ENCODE assay signal across 18 cellular contexts in the genomic region with DNA sequence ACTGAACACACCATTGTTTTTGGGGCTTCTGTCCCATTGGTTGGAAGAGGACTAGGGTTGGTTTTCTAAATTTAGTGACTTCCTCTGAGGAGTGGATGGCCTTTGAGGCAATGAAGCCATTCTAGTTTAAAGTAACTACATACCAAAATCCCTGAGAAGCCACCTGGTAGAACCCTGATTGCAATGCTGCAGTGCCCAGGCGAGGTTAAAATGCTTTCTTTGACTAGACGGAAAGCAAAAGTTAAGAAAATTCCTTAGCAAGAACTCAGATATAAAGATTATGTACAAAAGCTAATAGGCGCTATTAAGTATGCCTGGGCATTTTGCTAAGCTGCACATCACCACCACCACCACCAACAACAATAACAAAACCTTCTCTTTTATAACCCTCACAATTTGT. TPM values are rescaled to one million over a fixed set of nuclear protein-coding genes. Genes with fewer than 3 reads are reported as not detected.
A peak's percentile ranks its signal among the peaks of the same experiment; 100 is the strongest.
DNase-seq lines count a peak whose midpoint lies in the region; ATAC-seq and TF ChIP-seq lines count a peak whose summit lies in the region.
"Had no signal": no experiment of that assay in that cellular context is flagged by ENCODE, and none has a peak within 500 bp of the region (broad histone marks: within the 10 kb centered on the region; RNA-seq: fewer than 3 reads in every experiment).

No MANE protein-coding gene starts in this region.

- H3K36me3 ChIP-seq in left ventricle myocardium inferior (peaks cover 5% of the 10 kb centered on the region), endodermal cell (ENCODE audit: control insufficient read depth, insufficient read depth, low read length) (no peaks in the 10 kb centered on the region), liver (ENCODE audit: control insufficient read depth in 4 of 4, insufficient read depth in 3 of 4, low read depth in 1 of 4, low read length in 3 of 4) (no peaks in the 10 kb centered on the region), parathyroid adenoma (ENCODE audit: control insufficient read depth, insufficient read depth, low read length) (no peaks in the 10 kb centered on the region), mammary epithelial cell (ENCODE audit: insufficient read depth, low read length) (no peaks in the 10 kb centered on the region)

- no peak overlapping the region for H3K27ac Mint-ChIP-seq in endodermal cell
- no peak overlapping the region for H3K27ac Mint-ChIP-seq in activated CD8-positive, alpha-beta T cell treated with anti-CD3 and anti-CD28 coated beads, Interleukin-2, amount 10 ng/mL, durations not matched to agents 7 days and 5 days

- no peaks in the 10 kb centered on the region for H3K27me3 Mint-ChIP-seq in endodermal cell (ENCODE audit: insufficient read depth)
- no peaks in the 10 kb centered on the region for H3K27me3 Mint-ChIP-seq in activated CD8-positive, alpha-beta T cell treated with anti-CD3 and anti-CD28 coated beads, Interleukin-2, amount 10 ng/mL, durations not matched to agents 7 days and 5 days (ENCODE audit: low read depth)

- WGBS in endodermal cell (ENCODE audit: insufficient coverage in 1 of 2, insufficient read length in 1 of 2), 2 experiments, result 92 to 100% methylated on average over 2 to 3 of the region's 3 CpGs
- 90% methylated on average over 3 of the region's 3 CpGs for WGBS in liver
- WGBS in mammary epithelial cell (ENCODE audit: low coverage, missing lambda C conversion rate), result 92% methylated on average over 3 of the region's 3 CpGs

- POLR2A ChIA-PET in activated CD8-positive, alpha-beta T cell treated with anti-CD3 and anti-CD28 coated beads, Interleukin-2, amount 10 ng/mL, durations not matched to agents 7 days and 5 days (lab: Charles Lee), result no interaction called here

- peaks cover 7% of the 10 kb centered on the region for H3K9me3 Mint-ChIP-seq in endodermal cell
- no peaks in the 10 kb centered on the region for H3K9me3 Mint-ChIP-seq in activated CD8-positive, alpha-beta T cell treated with anti-CD3 and anti-CD28 coated beads, Interleukin-2, amount 10 ng/mL, durations not matched to agents 7 days and 5 days (ENCODE audit: insufficient read depth)

- H3K27ac ChIP-seq in left ventricle myocardium inferior (replicated peaks) (peak overlapping the region; percentile 82), endodermal cell (ENCODE audit: low read depth, low read length) (no peak overlapping the region), liver (ENCODE audit: low read depth in 1 of 2, low read length in 2 of 2) (peak overlapping the region; percentile 45 to 86), parathyroid adenoma (no peak overlapping the region), mammary epithelial cell (ENCODE audit: insufficient read depth, low read depth, low read length) (no peak overlapping the region)
- H3K27ac ChIP-seq: PC-9, RWPE1 had no signal

- no peak for ATAC-seq in activated CD8-positive, alpha-beta T cell treated with anti-CD3 and anti-CD28 coated beads, Interleukin-2, amount 10 ng/mL, durations not matched to agents 7 days and 5 days
- ATAC-seq: K562 had no signal

- TF ChIP-seq CTCF in left ventricle myocardium inferior (IDR thresholded peaks at IDR 0.05; ENCODE audit: borderline replicate concordance), result no peak
- no peak for TF ChIP-seq CTCF in endodermal cell (conservative IDR thresholded peaks at IDR 0.05)
- no peak for TF ChIP-seq CTCF in liver (IDR thresholded peaks at IDR 0.05; ENCODE audit: low read depth, low read length, missing input control)
- TF ChIP-seq CTCF in parathyroid adenoma (IDR thresholded peaks at IDR 0.05), result no peak
- no peak for TF ChIP-seq CTCF in mammary epithelial cell (conservative IDR thresholded peaks at IDR 0.05 in 1 of 2, IDR thresholded peaks at IDR 0.05 in 1 of 2; ENCODE audit: extremely low read depth in 1 of 2, insufficient read depth in 1 of 2, low read depth in 1 of 2, low read length in 2 of 2)

- in situ Hi-C loops in mammary epithelial cell (cut with MboI; ENCODE audit: low sequenced_read_pairs in 2 of 2), result no loop called here

- H3K4me3 ChIP-seq in left ventricle myocardium inferior (no peak overlapping the region), endodermal cell (ENCODE audit: low read length) (no peak overlapping the region), liver (ENCODE audit: low read depth in 1 of 3, low read length in 3 of 3) (no peak overlapping the region), parathyroid adenoma (ENCODE audit: low read depth, low read length) (no peak overlapping the region), mammary epithelial cell (replicated peaks in 1 of 3; ENCODE audit: insufficient read depth in 1 of 3, low read depth in 2 of 3, low read length in 3 of 3) (no peak overlapping the region)
- H3K4me3 ChIP-seq: K562, PC-9 had no signal

- no peak overlapping the region for H3K4me2 ChIP-seq in parathyroid adenoma (ENCODE audit: low read length)
- no peak overlapping the region for H3K4me2 ChIP-seq in mammary epithelial cell (ENCODE audit: insufficient read depth, low read depth, low read length)
- H3K4me2 ChIP-seq: PC-9 had no signal

- H3K9me3 ChIP-seq in left ventricle myocardium inferior (replicated peaks) (peaks cover 11% of the 10 kb centered on the region), endodermal cell (ENCODE audit: control insufficient read depth, low read length) (peaks cover 12% of the 10 kb centered on the region), liver (ENCODE audit: control insufficient read depth in 4 of 4, low read length in 3 of 4) (no peaks in the 10 kb centered on the region), parathyroid adenoma (ENCODE audit: control insufficient read depth, low read length) (no peaks in the 10 kb centered on the region), mammary epithelial cell (replicated peaks; ENCODE audit: insufficient read depth, low read length) (no peaks in the 10 kb centered on the region)

- no peaks in the 10 kb centered on the region for H3K27me3 ChIP-seq in left ventricle myocardium inferior (ENCODE audit: low read depth)
- H3K27me3 ChIP-seq in endodermal cell (ENCODE audit: control insufficient read depth, insufficient read depth, low read length, poor library complexity, severe bottlenecking), result no peaks in the 10 kb centered on the region
- H3K27me3 ChIP-seq in liver (ENCODE audit: control insufficient read depth in 4 of 4, insufficient read depth in 4 of 4, low read length in 3 of 4), result no peaks in the 10 kb centered on the region
- H3K27me3 ChIP-seq in parathyroid adenoma (ENCODE audit: control insufficient read depth, insufficient read depth, low read length), result no peaks in the 10 kb centered on the region
- H3K27me3 ChIP-seq in mammary epithelial cell (ENCODE audit: insufficient read depth, low read length), result peaks cover 1% of the 10 kb centered on the region

- H2AFZ ChIP-seq in parathyroid adenoma (peak overlapping the region; percentile 5), mammary epithelial cell (ENCODE audit: low read depth, low read length) (no peak overlapping the region)
- H2AFZ ChIP-seq: PC-9 had no signal

- dilution Hi-C loops in mammary epithelial cell (cut with HindIII; ENCODE audit: low sequenced_read_pairs), result no loop called here

- H4K20me1 ChIP-seq in mammary epithelial cell (ENCODE audit: insufficient read depth, low read length), result no peaks in the 10 kb centered on the region

- H3K9ac ChIP-seq in endodermal cell (ENCODE audit: extremely low read depth, low read length, poor library complexity, severe bottlenecking) (no peak overlapping the region), liver (ENCODE audit: low read depth in 1 of 2, low read length in 2 of 2) (no peak overlapping the region), parathyroid adenoma (no peak overlapping the region), mammary epithelial cell (ENCODE audit: insufficient read depth, low read length) (no peak overlapping the region)

- H3K36me3 Mint-ChIP-seq in endodermal cell (ENCODE audit: low read depth), result peaks cover 19% of the 10 kb centered on the region
- peaks cover 10% of the 10 kb centered on the region for H3K36me3 Mint-ChIP-seq in activated CD8-positive, alpha-beta T cell treated with anti-CD3 and anti-CD28 coated beads, Interleukin-2, amount 10 ng/mL, durations not matched to agents 7 days and 5 days (ENCODE audit: low read depth)

- H3K79me2 ChIP-seq in parathyroid adenoma (peaks cover 3% of the 10 kb centered on the region), mammary epithelial cell (ENCODE audit: insufficient read depth, low read length) (no peaks in the 10 kb centered on the region)

- BruUV-seq in mammary epithelial cell (replicated peaks; lab: Mats Ljungman, UMichigan), result no TSS peak

- H3K4me1 ChIP-seq in left ventricle myocardium inferior, result peaks cover 37% of the 10 kb centered on the region
- H3K4me1 ChIP-seq in endodermal cell (ENCODE audit: control insufficient read depth, insufficient read depth, low read length), result peaks cover 5% of the 10 kb centered on the region
- peaks cover 7 to 44% (median 38%) of the 10 kb centered on the region in 4 donors for H3K4me1 ChIP-seq in liver (ENCODE audit: control insufficient read depth in 4 of 4, insufficient read depth in 4 of 4, low read length in 3 of 4)
- peaks cover 17% of the 10 kb centered on the region for H3K4me1 ChIP-seq in parathyroid adenoma
- no peaks in the 10 kb centered on the region for H3K4me1 ChIP-seq in mammary epithelial cell (ENCODE audit: insufficient read depth, low read length)

- DNase-seq in left ventricle myocardium inferior, result no peak
- DNase-seq in cardiac septum (ENCODE audit: low spot score), result no peak
- DNase-seq in endodermal cell, result peak; percentile 24
- DNase-seq in activated CD8-positive, alpha-beta T cell treated with anti-CD3 and anti-CD28 coated beads, Interleukin-2, amount 10 ng/mL, durations not matched to agents 7 days and 5 days, result no peak
- no peak for DNase-seq in SIG-M5 treated with dmso at 0.1 percent for 504 hours (lab: John Stamatoyannopoulos, UW; ENCODE audit: unreplicated experiment)
- DNase-seq in mammary epithelial cell, result no peak
- DNase-seq: DMS79 treated with DMSO at 0.1 percent for 48 hours; NCI-H1417; NCI-H187; NCI-H2107; NCI-H510A; NCI-H748 treated with DMSO at 0.1 percent for 48 hours; NK-92 treated with Interleukin-12 subunit alpha and Interleukin-12 subunit beta, amount 100 ng/mL, for 24 hours; PC-9 had no signal

- TF ChIP-seq RAD21 in liver (IDR thresholded peaks at IDR 0.05), result no peak

- peaks cover 8% of the 10 kb centered on the region for H3K4me1 Mint-ChIP-seq in endodermal cell
- peaks cover 13% of the 10 kb centered on the region for H3K4me1 Mint-ChIP-seq in activated CD8-positive, alpha-beta T cell treated with anti-CD3 and anti-CD28 coated beads, Interleukin-2, amount 10 ng/mL, durations not matched to agents 7 days and 5 days (ENCODE audit: low read depth)

- intact Hi-C loops in left ventricle myocardium inferior (cut with micrococcal nuclease), result no loop called here
- intact Hi-C loops in cardiac septum (cut with DNase I), result no loop called here
- intact Hi-C loops in mammary epithelial cell (cut with micrococcal nuclease), result no loop called here

- no peak overlapping the region for H3K4me3 Mint-ChIP-seq in endodermal cell
- H3K4me3 Mint-ChIP-seq in activated CD8-positive, alpha-beta T cell treated with anti-CD3 and anti-CD28 coated beads, Interleukin-2, amount 10 ng/mL, durations not matched to agents 7 days and 5 days, result no peak overlapping the region

- CTCF ChIA-PET in activated CD8-positive, alpha-beta T cell treated with anti-CD3 and anti-CD28 coated beads, Interleukin-2, amount 10 ng/mL, durations not matched to agents 7 days and 5 days (lab: Charles Lee), result interaction anchor here (1.3 to 1.5 kb wide), 3 partner anchors 10 to 21 kb away, joined by 5 to 6 read pairs (median 5); a partner anchor contains a TSS
- CTCF ChIA-PET in mammary epithelial cell (lab: Charles Lee; ENCODE audit: low non-redundant PET), result no interaction called here

RNA-seq across cellular contexts. Expression of a gene that starts 20.6 kb away (rescaled TPM):
- total RNA-seq in left ventricle myocardium inferior (139 TPM), cardiac septum (119 TPM), endodermal cell (10 to 100 TPM; 18.9 to 26.3 TPM), liver (10 to 100 TPM; 48.2 to 61.8 TPM), mammary epithelial cell (1 to 10 TPM; 3.5 to 8.3 TPM)
- polyA plus RNA-seq in endodermal cell (2013, experiment 1 of 2), result 33.6 TPM
- polyA plus RNA-seq in endodermal cell (2013, experiment 2 of 2), result 34.9 TPM
- polyA plus RNA-seq in liver (100 to 1,000 TPM; 152 to 187 TPM), mammary epithelial cell (8.4 TPM)
- total RNA-seq in activated CD8-positive, alpha-beta T cell treated with anti-CD3 and anti-CD28 coated beads, Interleukin-2, amount 10 ng/mL, durations not matched to agents 7 days and 5 days, result 10 to 100 TPM; 65.4 to 67.4 TPM
- not detected for polyA minus RNA-seq in mammary epithelial cell

Comparison
In these comparisons a context has a peak if more than half of its experiments do, and no peak if none do; other contexts are left out.
1. H3K27ac ChIP-seq: peak in left ventricle myocardium inferior (single experiment) and liver (2 of 2); none in endodermal cell (single experiment), parathyroid adenoma (single experiment) and mammary epithelial cell (single experiment).